ENCODE assay signal across 9 cellular contexts in genomic region chr18:33560686-33561370, GRCh38. TPM values are rescaled to one million over a fixed set of nuclear protein-coding genes. Genes with fewer than 3 reads are reported as not detected.
DNase-seq lines count a peak whose midpoint lies in the region; ATAC-seq and TF ChIP-seq lines count a peak whose summit lies in the region.
"Had no signal": no experiment of that assay in that cellular context is flagged by ENCODE, and none has a peak within 500 bp of the region (broad histone marks: within the 10 kb centered on the region; RNA-seq: fewer than 3 reads in every experiment).

No MANE protein-coding gene starts in this region.

- H3K27me3 Mint-ChIP-seq in osteocyte (ENCODE audit: unreplicated experiment), result no peaks in the 10 kb centered on the region
- no peaks in the 10 kb centered on the region for H3K27me3 Mint-ChIP-seq in activated CD4-positive, alpha-beta T cell treated with anti-CD3 and anti-CD28 coated beads, Interleukin-2, amount 10 ng/mL, durations not matched to agents 24 days and 14 days

- no peaks in the 10 kb centered on the region for H3K9me3 Mint-ChIP-seq in osteocyte (ENCODE audit: unreplicated experiment)
- H3K9me3 Mint-ChIP-seq in activated CD4-positive, alpha-beta T cell treated with anti-CD3 and anti-CD28 coated beads, Interleukin-2, amount 10 ng/mL, durations not matched to agents 24 days and 14 days, result no peaks in the 10 kb centered on the region

- no peak for TF ChIP-seq CTCF in osteocyte (IDR thresholded peaks at IDR 0.05)
- no peak for TF ChIP-seq CTCF in GM10266 (IDR thresholded peaks at IDR 0.05; ENCODE audit: control insufficient read depth, insufficient read depth, low read depth, missing control alignments)

- H3K4me3 Mint-ChIP-seq in osteocyte (ENCODE audit: unreplicated experiment), result no peak overlapping the region
- H3K4me3 Mint-ChIP-seq in activated CD4-positive, alpha-beta T cell treated with anti-CD3 and anti-CD28 coated beads, Interleukin-2, amount 10 ng/mL, durations not matched to agents 24 days and 14 days, result no peak overlapping the region

- CTCF ChIA-PET in HEK293T (lab: Yijun Ruan, JAX), result interaction anchor here (1.0 kb wide), 1 partner anchor 191 kb away, joined by 3 read pairs; no protein-coding TSS in a partner anchor

- H3K4me1 Mint-ChIP-seq in osteocyte (ENCODE audit: unreplicated experiment), result peaks cover 7% of the 10 kb centered on the region
- no peaks in the 10 kb centered on the region for H3K4me1 Mint-ChIP-seq in activated CD4-positive, alpha-beta T cell treated with anti-CD3 and anti-CD28 coated beads, Interleukin-2, amount 10 ng/mL, durations not matched to agents 24 days and 14 days

- H3K36me3 Mint-ChIP-seq in osteocyte (ENCODE audit: unreplicated experiment), result no peaks in the 10 kb centered on the region
- no peaks in the 10 kb centered on the region for H3K36me3 Mint-ChIP-seq in activated CD4-positive, alpha-beta T cell treated with anti-CD3 and anti-CD28 coated beads, Interleukin-2, amount 10 ng/mL, durations not matched to agents 24 days and 14 days (ENCODE audit: low read depth)

- H3K27ac Mint-ChIP-seq in osteocyte (ENCODE audit: unreplicated experiment), result no peak overlapping the region
- H3K27ac Mint-ChIP-seq in activated CD4-positive, alpha-beta T cell treated with anti-CD3 and anti-CD28 coated beads, Interleukin-2, amount 10 ng/mL, durations not matched to agents 24 days and 14 days, result no peak overlapping the region

- intact Hi-C loops in activated CD4-positive, alpha-beta T cell treated with anti-CD3 and anti-CD28 coated beads, Interleukin-2, amount 10 ng/mL, durations not matched to agents 24 days and 14 days (cut with micrococcal nuclease), result no loop called here
- intact Hi-C loops in posterior vena cava (cut with DNase I), result no loop called here

- peak; percentile 66 for DNase-seq in HEK293T (ENCODE audit: extremely low spot score)
- peak; percentile 65 for DNase-seq in NCI-H748 treated with DMSO at 0.1 percent for 48 hours (lab: John Stamatoyannopoulos, UW)
- peak; percentile 15 for DNase-seq in glomerular visceral epithelial cell (ENCODE audit: extremely low spot score)
- DNase-seq in osteocyte (ENCODE audit: extremely low spot score, unreplicated experiment), result no peak
- no peak for DNase-seq in GM10266 (ENCODE audit: extremely low spot score)
- DNase-seq in activated CD4-positive, alpha-beta T cell treated with anti-CD3 and anti-CD28 coated beads, Interleukin-2, amount 10 ng/mL, durations not matched to agents 24 days and 14 days, result no peak
- no peak for DNase-seq in posterior vena cava (ENCODE audit: low spot score)
- DNase-seq: central memory CD4-positive, alpha-beta T cell had no signal

- POLR2A ChIA-PET in HEK293T (lab: Yijun Ruan, JAX), result interaction anchor here (1.0 kb wide), 1 partner anchor 19 kb away, joined by 3 read pairs; no protein-coding TSS in a partner anchor

- ATAC-seq in GM18498 (IDR thresholded peaks at IDR 0.05; ENCODE audit: unreplicated experiment), result peak; percentile 87

TF ChIP-seq in HEK293T, 16 proteins besides CTCF, POLR2A, EP300 and RAD21:
- TF ChIP-seq L3MBTL2 (conservative IDR thresholded peaks at IDR 0.05) (peak; percentile 50; the same call in 1 of the 2 replicates), PKNOX1 (IDR thresholded peaks at IDR 0.05) (no peak)

RNA-seq across cellular contexts. Expression of gene ASXL3, which starts 17.2 kb away (rescaled TPM):
- total RNA-seq in osteocyte, result 7.2 and 10.1 TPM in 2 replicates
- total RNA-seq in activated CD4-positive, alpha-beta T cell treated with anti-CD3 and anti-CD28 coated beads, Interleukin-2, amount 10 ng/mL, durations not matched to agents 24 days and 14 days, result not detected in 2 replicates
- total RNA-seq in posterior vena cava, result 1 to 10 TPM; 4.3 to 5.0 TPM

Comparison
In these comparisons a context has a peak if more than half of its experiments do, and no peak if none do; other contexts are left out.
1. DNase-seq: peak in HEK293T (single experiment), NCI-H748 treated with DMSO at 0.1 percent for 48 hours (single experiment) and glomerular visceral epithelial cell (single experiment); none in osteocyte (single experiment), GM10266 (single experiment), activated CD4-positive, alpha-beta T cell treated with anti-CD3 and anti-CD28 coated beads, Interleukin-2, amount 10 ng/mL, durations not matched to agents 24 days and 14 days (single experiment) and posterior vena cava (single experiment).